9 cellular contexts compared by ENCODE assay signal in genomic region chr19:11578342-11579142, GRCh38. TPM values are rescaled to one million over a fixed set of nuclear protein-coding genes. Genes with fewer than 3 reads are reported as not detected.
DNase-seq lines count a peak whose midpoint lies in the region; ATAC-seq, FAIRE-seq and TF ChIP-seq lines count a peak whose summit lies in the region.
"Had no signal": no experiment of that assay in that cellular context is flagged by ENCODE, and none has a peak within 500 bp of the region (broad histone marks: within the 10 kb centered on the region; RNA-seq: fewer than 3 reads in every experiment).

No MANE protein-coding gene starts in this region.

- ATAC-seq in mucosa of descending colon: peak; percentile 76
- ATAC-seq in GM19467 (IDR thresholded peaks at IDR 0.05; ENCODE audit: unreplicated experiment): no peak
- ATAC-seq in HG03469 (IDR thresholded peaks at IDR 0.05; ENCODE audit: unreplicated experiment): no peak
- ATAC-seq: HCT116 had no signal

- CTCF ChIA-PET in GM10248 (lab: Yijun Ruan, JAX): interaction anchor here (0.7 to 6.0 kb wide), 8 partner anchors 9 to 219 kb away, joined by 3 to 37 read pairs (median 3); partner anchors contain the start of gene ELOF1

- H3K9me3 ChIP-seq in mucosa of descending colon: no peaks in the 10 kb centered on the region

- DNase-seq in GM10248 (ENCODE audit: extremely low spot score) (peak; percentile 75), dermis blood vessel endothelial cell (peak; percentile 22), mucosa of descending colon (peak; percentile 72 to 81 (median 75)), ureter (ENCODE audit: low spot score) (peak; percentile 67), urothelium cell line (ENCODE audit: low spot score) (no peak)

- H3K4me1 ChIP-seq in mucosa of descending colon (ENCODE audit: low read depth): peaks cover 2% of the 10 kb centered on the region

- H3K4me3 Mint-ChIP-seq in T-helper 1 cell treated with Interleukin-12 subunit alpha and Interleukin-12 subunit beta and Interleukin-4 antibody, amounts not matched to agents 30 μg/mL and 1 μg/mL, for 36 hours: peak overlapping the region; percentile 81

- no peaks in the 10 kb centered on the region for H3K9me3 Mint-ChIP-seq in T-helper 1 cell treated with Interleukin-12 subunit alpha and Interleukin-12 subunit beta and Interleukin-4 antibody, amounts not matched to agents 30 μg/mL and 1 μg/mL, for 36 hours

- H3K27me3 Mint-ChIP-seq in T-helper 1 cell treated with Interleukin-12 subunit alpha and Interleukin-12 subunit beta and Interleukin-4 antibody, amounts not matched to agents 30 μg/mL and 1 μg/mL, for 36 hours (ENCODE audit: low read depth): no peaks in the 10 kb centered on the region

- intact Hi-C loops in mucosa of descending colon (cut with DNase I, micrococcal nuclease): loop anchor here in 1 of 2 donors (10.0 kb wide), 1 partner anchor 84 kb away; no protein-coding TSS in a partner anchor

- peaks cover 17% of the 10 kb centered on the region for H3K4me1 Mint-ChIP-seq in T-helper 1 cell treated with Interleukin-12 subunit alpha and Interleukin-12 subunit beta and Interleukin-4 antibody, amounts not matched to agents 30 μg/mL and 1 μg/mL, for 36 hours (ENCODE audit: low read depth)

- TF ChIP-seq CTCF in GM10248 (IDR thresholded peaks at IDR 0.05; ENCODE audit: control extremely low read depth, extremely low read depth, low read depth, missing control alignments): no peak
- TF ChIP-seq CTCF in mucosa of descending colon (IDR thresholded peaks at IDR 0.05): no peak

- FAIRE-seq in urothelium cell line (lab: Jason Lieb, UNC): no peak

- POLR2A ChIA-PET in GM10248 (lab: Yijun Ruan, JAX): interaction anchor here (0.6 kb wide), 1 partner anchor 329 kb away, joined by 9 read pairs; no protein-coding TSS in a partner anchor

- H3K4me3 ChIP-seq in mucosa of descending colon: no peak overlapping the region

- H3K36me3 Mint-ChIP-seq in T-helper 1 cell treated with Interleukin-12 subunit alpha and Interleukin-12 subunit beta and Interleukin-4 antibody, amounts not matched to agents 30 μg/mL and 1 μg/mL, for 36 hours (ENCODE audit: low read depth): peaks cover 4% of the 10 kb centered on the region

- H3K27ac Mint-ChIP-seq in T-helper 1 cell treated with Interleukin-12 subunit alpha and Interleukin-12 subunit beta and Interleukin-4 antibody, amounts not matched to agents 30 μg/mL and 1 μg/mL, for 36 hours: no peak overlapping the region

- no peaks in the 10 kb centered on the region for H3K36me3 ChIP-seq in mucosa of descending colon (ENCODE audit: low read depth)

RNA-seq across cellular contexts. Expression of gene ACP5, which starts 1.1 kb away (rescaled TPM):
- total RNA-seq in dermis blood vessel endothelial cell (0.37 and 8.8 TPM in 2 replicates), mucosa of descending colon (10 to 100 TPM; 24.3 to 35.1 (median 24.9) TPM), ureter (19.9 TPM)

RNA-seq across cellular contexts. Expression of gene ZNF627, which starts 18.7 kb away (rescaled TPM):
- total RNA-seq in dermis blood vessel endothelial cell: 20.1 and 28.9 TPM in 2 replicates
- 10 to 100 TPM in 2 of 3 donors, 1 to 10 TPM in 1; 8.7 to 10.9 (median 10.5) TPM for total RNA-seq in mucosa of descending colon
- 20.7 TPM for total RNA-seq in ureter

RNA-seq across cellular contexts. Expression of gene ELOF1, which starts 19.5 kb away (rescaled TPM):
- total RNA-seq in dermis blood vessel endothelial cell: 16.9 and 24.5 TPM in 2 replicates
- total RNA-seq in mucosa of descending colon: 10 to 100 TPM; 33.7 to 47.4 (median 42.6) TPM
- 46.2 TPM for total RNA-seq in ureter

RNA-seq across cellular contexts. Expression of gene CNN1, which starts 39.9 kb away (rescaled TPM):
- total RNA-seq in dermis blood vessel endothelial cell (0.19 and 1.2 TPM in 2 replicates), mucosa of descending colon (1,000 to 10,000 TPM in 1 of 3 donors, 10 to 100 TPM in 2; 19.3 to 1,130 (median 71.6) TPM), ureter (301 TPM)

RNA-seq across cellular contexts. Expression of gene ECSIT, which starts 49.6 kb away (rescaled TPM):
- total RNA-seq in dermis blood vessel endothelial cell (36.8 and 37.6 TPM in 2 replicates), mucosa of descending colon (10 to 100 TPM; 57.9 to 69.6 (median 59.1) TPM), ureter (43.7 TPM)
